ENCODE assay signal across 27 cellular contexts in the genomic region with DNA sequence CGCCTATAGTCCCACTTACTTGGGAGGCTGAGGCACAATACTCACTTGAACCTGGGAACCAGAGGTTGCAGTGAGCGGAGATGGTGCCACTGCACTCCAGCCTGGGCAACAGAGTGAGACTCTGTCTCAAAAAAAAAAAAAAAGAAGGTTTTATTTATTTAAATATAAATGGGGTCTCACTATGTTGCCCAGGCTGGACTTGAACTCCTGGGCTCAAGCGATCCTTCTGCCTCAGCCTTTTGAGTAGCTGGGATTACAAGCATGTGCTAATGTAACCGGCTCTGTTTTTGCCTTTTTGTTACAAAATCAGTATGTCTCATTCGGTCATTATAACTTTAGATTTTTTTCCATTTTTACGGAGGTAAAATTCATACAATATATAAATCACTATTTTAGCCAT.
"Had no signal": no experiment of that assay in that cellular context is flagged by ENCODE, and none has a peak within 500 bp of the region (broad histone marks: within the 10 kb centered on the region; RNA-seq: fewer than 3 reads in every experiment).

No MANE protein-coding gene starts in this region.

- DNase-seq: stimulated activated CD4-positive, alpha-beta T cell treated with anti-CD3 and anti-CD28 coated beads, Interleukin-2, amount 100 ng/mL, for 48 hours; stimulated activated CD4-positive, alpha-beta T cell treated with anti-CD3 and anti-CD28 coated beads, Interleukin-4, amount 100 ng/mL, for 1 hour; stimulated activated CD4-positive, alpha-beta T cell treated with anti-CD3 and anti-CD28 coated beads, Interleukin-4, amount 100 ng/mL, for 24 hours; stimulated activated CD4-positive, alpha-beta T cell treated with anti-CD3 and anti-CD28 coated beads, Interleukin-4, amount 100 ng/mL, for 4 hours; stimulated activated CD8-positive, alpha-beta memory T cell treated with anti-CD3 and anti-CD28 coated beads, Interleukin-4, amount 100 ng/mL, for 48 hours; stimulated activated naive B cell treated with anti-CD40 and anti-IgM and Interleukin-4, amounts not matched to agents 10 μg/mL and 1 μg/mL and 100 μg/mL, for 72 hours; stimulated activated naive CD4-positive, alpha-beta T cell; stimulated activated naive CD4-positive, alpha-beta T cell treated with Interleukin-2 at 50 U/mL for 16 hours; stimulated activated naive CD8-positive, alpha-beta T cell treated with anti-CD3 and anti-CD28 coated beads, Interleukin-15, amount 100 ng/mL, for 72 hours; stimulated activated naive CD8-positive, alpha-beta T cell treated with anti-CD3 and anti-CD28 coated beads, Interleukin-15, Interleukin-2, amounts not matched to agents 100 U/mL and 50 U/mL, for 24 hours; stomach; substantia nigra; testis; thyroid gland; tibial artery; transverse colon; trophoblast cell; upper lobe of left lung; upper lobe of right lung; uterus had no signal

- ATAC-seq: stimulated activated effector memory CD8-positive, alpha-beta T cell treated with anti-CD3 and anti-CD28 coated beads, Interleukin-12 subunit alpha, Interleukin-12 subunit beta, amount 100 ng/mL, for 72 hours; stimulated activated memory B cell treated with anti-CD40 and anti-IgM and Interleukin-4, amounts not matched to agents 10 μg/mL and 1 μg/mL and 100 μg/mL, for 72 hours; stimulated activated naive B cell treated with anti-CD40 and anti-IgM and Interleukin-4, amounts not matched to agents 10 μg/mL and 1 μg/mL and 100 μg/mL, for 72 hours; stimulated activated naive CD8-positive, alpha-beta T cell treated with anti-CD3 and anti-CD28 coated beads, Interleukin-15, amount 100 ng/mL, for 72 hours; stimulated activated naive CD8-positive, alpha-beta T cell treated with anti-CD3 and anti-CD28 coated beads, Interleukin-15, Interleukin-2, amounts not matched to agents 100 U/mL and 50 U/mL, for 24 hours; upper lobe of right lung had no signal

- H3K4me3 ChIP-seq: stomach, suprapubic skin, testis, thoracic aorta, thyroid gland, tibial artery, tibial nerve, transverse colon, upper lobe of left lung, upper lobe of right lung, uterus, vagina had no signal

- H3K27ac ChIP-seq: stomach, suprapubic skin, testis, thoracic aorta, thyroid gland, tibial artery, tibial nerve, transverse colon, upper lobe of left lung, upper lobe of right lung, uterus, vagina had no signal

- FAIRE-seq: urothelium cell line had no signal

- H3K4me1 ChIP-seq: stomach, suprapubic skin, testis, thyroid gland, tibial artery, tibial nerve, transverse colon, upper lobe of left lung, upper lobe of right lung, uterus, vagina had no signal

- H3K36me3 ChIP-seq: stomach, suprapubic skin, thoracic aorta, thyroid gland, tibial artery, transverse colon, upper lobe of left lung, upper lobe of right lung, uterus, vagina had no signal

- H3K9me3 ChIP-seq: stomach, suprapubic skin, testis, thoracic aorta, thyroid gland, tibial artery, tibial nerve, transverse colon, upper lobe of left lung, upper lobe of right lung, uterus, vagina had no signal

- H3K27me3 ChIP-seq: stomach, suprapubic skin, testis, thyroid gland, tibial artery, tibial nerve, transverse colon, upper lobe of left lung, uterus, vagina had no signal
